In the genomic region with DNA sequence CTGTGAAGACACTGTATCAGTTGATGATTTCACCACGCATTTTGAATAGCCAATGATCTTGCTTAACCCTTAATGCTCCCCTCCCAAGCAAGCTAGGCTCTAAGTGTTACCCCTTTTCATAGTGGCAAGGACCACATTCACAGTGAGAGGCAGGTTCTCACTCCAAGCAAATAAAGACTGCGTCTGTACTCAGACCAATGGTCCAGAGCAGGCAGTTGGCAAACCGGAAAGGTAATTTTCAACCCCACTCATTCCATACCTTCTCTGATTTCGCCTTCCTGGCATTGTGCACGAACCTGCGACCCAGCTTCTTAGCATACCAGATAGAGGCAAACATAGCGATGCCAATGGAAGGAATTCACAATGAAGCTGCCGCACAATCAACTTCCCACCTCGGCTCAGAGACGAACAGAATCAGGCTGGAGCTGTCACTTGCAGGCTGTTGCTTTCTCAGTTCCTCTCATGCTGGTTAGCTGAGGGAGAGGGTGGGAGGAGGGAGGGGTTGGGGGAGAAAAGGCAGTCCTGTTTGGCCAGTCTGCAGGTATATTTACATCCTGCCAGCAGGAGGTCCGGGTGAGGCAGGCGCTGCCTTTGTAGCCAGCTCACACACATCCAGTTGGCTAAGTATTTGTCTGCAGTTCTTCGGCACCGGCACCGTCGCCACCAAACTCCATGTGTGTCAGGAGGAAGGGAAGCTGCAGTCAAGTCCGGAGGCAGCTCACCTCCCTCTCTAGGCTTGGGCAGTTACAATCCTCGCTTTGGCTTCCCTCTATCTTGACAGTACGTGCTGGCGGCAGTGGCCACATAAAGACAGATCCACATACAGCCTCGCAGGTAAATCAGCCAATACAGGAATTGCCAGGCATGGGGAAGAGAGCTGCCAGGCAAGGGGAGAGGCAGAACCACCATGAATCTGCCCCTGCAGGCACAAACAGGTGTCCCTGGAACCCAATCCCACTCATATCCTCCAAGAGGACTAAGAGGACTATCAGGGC, we compare ENCODE assay signal across 8 cellular contexts.
DNase-seq lines count a peak whose midpoint lies in the region; ATAC-seq and TF ChIP-seq lines count a peak whose summit lies in the region.

No MANE protein-coding gene starts in this region.

- H3K9me3 ChIP-seq in BE2C: no peaks in the 10 kb centered on the region
- no peaks in the 10 kb centered on the region for H3K9me3 ChIP-seq in psoas muscle
- H3K9me3 ChIP-seq in Karpas-422 (ENCODE audit: low read length): no peaks in the 10 kb centered on the region

- peak overlapping the region; percentile 34 for H3K4me3 ChIP-seq in retinal pigment epithelial cell (ENCODE audit: low read length)
- no peak overlapping the region for H3K4me3 ChIP-seq in BE2C (ENCODE audit: low read depth, low read length)
- no peak overlapping the region for H3K4me3 ChIP-seq in psoas muscle
- H3K4me3 ChIP-seq in Karpas-422 (ENCODE audit: low read length): no peak overlapping the region

- no peak overlapping the region for H2AFZ ChIP-seq in Karpas-422 (ENCODE audit: low read length)

- WGBS in psoas muscle, 3 donors: 21 to 25% (median 23%) methylated on average over 21 of the region's 21 CpGs

- H3K36me3 ChIP-seq in BE2C (no peaks in the 10 kb centered on the region), psoas muscle (ENCODE audit: insufficient read depth in 1 of 2, low read depth in 1 of 2) (no peaks in the 10 kb centered on the region), Karpas-422 (ENCODE audit: insufficient read depth, low read length) (no peaks in the 10 kb centered on the region)

- H4K20me1 ChIP-seq in Karpas-422 (ENCODE audit: insufficient read depth, low read depth, low read length): no peaks in the 10 kb centered on the region

- intact Hi-C loops in psoas muscle (cut with DNase I): no loop called here

- no peak overlapping the region for H3K4me2 ChIP-seq in Karpas-422 (ENCODE audit: low read depth, low read length, poor library complexity, severe bottlenecking)

- ATAC-seq in GM18868 (IDR thresholded peaks at IDR 0.05; ENCODE audit: unreplicated experiment) (peak; percentile 94), HG02840 (IDR thresholded peaks at IDR 0.05; ENCODE audit: low FRiP score, unreplicated experiment) (peak; percentile 84), foreskin keratinocyte (peak; percentile 95), psoas muscle (no peak)

- H3K79me2 ChIP-seq in Karpas-422 (ENCODE audit: low read length): no peaks in the 10 kb centered on the region

- DNase-seq in NCI-H510A treated with DMSO at 0.1 percent for 48 hours (lab: John Stamatoyannopoulos, UW) (peak; percentile 89), foreskin keratinocyte (peak in 1 of 2 donors; percentile 20), retinal pigment epithelial cell (ENCODE audit: low read depth) (no peak), BE2C (no peak), psoas muscle (no peak), Karpas-422 (no peak)

- no peak overlapping the region for H3K27ac ChIP-seq in foreskin keratinocyte
- H3K27ac ChIP-seq in psoas muscle: no peak overlapping the region
- H3K27ac ChIP-seq in Karpas-422 (ENCODE audit: low read length): no peak overlapping the region

- peaks cover 24% of the 10 kb centered on the region for H3K27me3 ChIP-seq in foreskin keratinocyte
- no peaks in the 10 kb centered on the region for H3K27me3 ChIP-seq in BE2C
- no peaks in the 10 kb centered on the region for H3K27me3 ChIP-seq in psoas muscle (ENCODE audit: insufficient read depth in 3 of 3, low read length in 2 of 3)
- no peaks in the 10 kb centered on the region for H3K27me3 ChIP-seq in Karpas-422 (ENCODE audit: low read length)

- no peaks in the 10 kb centered on the region for H3K9me2 ChIP-seq in Karpas-422 (replicated peaks; ENCODE audit: insufficient read depth, low read length)

- H3K4me1 ChIP-seq in foreskin keratinocyte (no peaks in the 10 kb centered on the region), BE2C (0 out of 2 replicates have a peak, but pooled peaks cover 2% of the 10 kb centered on the region), psoas muscle (no peaks in the 10 kb centered on the region), Karpas-422 (ENCODE audit: low read length) (no peaks in the 10 kb centered on the region)

- H3K9ac ChIP-seq in Karpas-422 (ENCODE audit: low read length): no peak overlapping the region

- TF ChIP-seq CTCF in foreskin keratinocyte (conservative IDR thresholded peaks at IDR 0.05) (peak; percentile 13), retinal pigment epithelial cell (conservative IDR thresholded peaks at IDR 0.05; ENCODE audit: low read depth, low read length) (no peak), BE2C (IDR thresholded peaks at IDR 0.05; ENCODE audit: low read depth, low read length) (no peak), psoas muscle (IDR thresholded peaks at IDR 0.05) (no peak)

Comparison
In these comparisons a context has a peak if more than half of its experiments do, and no peak if none do; other contexts are left out.
1. ATAC-seq: peak in GM18868 (single experiment), HG02840 (single experiment) and foreskin keratinocyte (single experiment); none in psoas muscle (0 of 4).